ENCODE assay signal across 1 cellular context in genomic region chr2:218517434-218518206, GRCh38.
TF ChIP-seq lines count a peak whose summit lies in the region.

No MANE protein-coding gene starts in this region.

TF ChIP-seq in HepG2, 621 proteins besides CTCF, POLR2A, EP300 and RAD21:
- TF ChIP-seq ZNF747 (CRISPR knock-in tag; IDR thresholded peaks at IDR 0.05; ENCODE audit: borderline replicate concordance) (no peak), ZNF770 (CRISPR knock-in tag; IDR thresholded peaks at IDR 0.05) (peak; percentile 36; the same call in 1 of the 2 replicates)
